27 cellular contexts compared by ENCODE assay signal in genomic region chr6:13725052-13725451, GRCh38. TPM values are rescaled to one million over a fixed set of nuclear protein-coding genes. Genes with fewer than 3 reads are reported as not detected.
A peak's percentile ranks its signal among the peaks of the same experiment; 100 is the strongest.
DNase-seq lines count a peak whose midpoint lies in the region; ATAC-seq, FAIRE-seq and TF ChIP-seq lines count a peak whose summit lies in the region.
"Had no signal": no experiment of that assay in that cellular context is flagged by ENCODE, and none has a peak within 500 bp of the region (broad histone marks: within the 10 kb centered on the region; RNA-seq: fewer than 3 reads in every experiment).

No MANE protein-coding gene starts in this region.

- no peaks in the 10 kb centered on the region for H3K27me3 ChIP-seq in esophagus (ENCODE audit: control insufficient read depth in 1 of 2, insufficient read depth in 2 of 2, low read length in 2 of 2)
- no peaks in the 10 kb centered on the region for H3K27me3 ChIP-seq in suprapubic skin
- no peaks in the 10 kb centered on the region for H3K27me3 ChIP-seq in heart left ventricle
- H3K27me3 ChIP-seq: dorsolateral prefrontal cortex, MG63 had no signal

- no peaks in the 10 kb centered on the region for H3K9me3 ChIP-seq in esophagus (ENCODE audit: control insufficient read depth in 2 of 2, insufficient read depth in 1 of 2, low read depth in 1 of 2, low read length in 1 of 2)
- H3K9me3 ChIP-seq in suprapubic skin, result no peaks in the 10 kb centered on the region
- H3K9me3 ChIP-seq in heart left ventricle, result no peaks in the 10 kb centered on the region
- H3K9me3 ChIP-seq: MG63, thoracic aorta had no signal

- CTCF ChIA-PET in activated CD4-positive, alpha-beta memory T cell treated with anti-CD3 and anti-CD28 coated beads for 36 hours (lab: Charles Lee), result no interaction called here
- CTCF ChIA-PET in activated CD4-positive, alpha-beta memory T cell treated with anti-CD3 and anti-CD28 coated beads, Interleukin-2, amount 10 ng/mL, durations not matched to agents 7 days and 5 days (lab: Charles Lee), result interaction anchor here (1.1 kb wide), 1 partner anchor 110 kb away, joined by 4 read pairs; the partner anchor contains the start of gene NOL7
- CTCF ChIA-PET in T-cell (lab: Charles Lee), result interaction anchor here in 1 of 2 donors (0.6 kb wide), 1 partner anchor 69 kb away, joined by 3 read pairs; no protein-coding TSS in a partner anchor

- whole genome bisulfite sequencing in esophagus, 2 donors, result 96 to 99% methylated on average over 3 of the region's 3 CpGs
- WGBS in suprapubic skin, result 99% methylated on average over 3 of the region's 3 CpGs
- 95 to 98% (median 98%) methylated on average over 3 of the region's 3 CpGs for WGBS in heart left ventricle, 4 donors

- intact Hi-C loops in activated CD4-positive, alpha-beta memory T cell treated with anti-CD3 and anti-CD28 coated beads for 36 hours (cut with micrococcal nuclease), result loop anchor here (1.0 to 2.0 kb wide), 3 partner anchors 10 to 38 kb away; no protein-coding TSS in a partner anchor
- intact Hi-C loops in heart left ventricle (cut with DNase I), result no loop called here

- ATAC-seq in T-cell (replicated peaks in 1 of 4) (peak in 1 of 4 experiments; percentile 17), heart left ventricle (no peak)

- H3K36me3 ChIP-seq in esophagus (ENCODE audit: control insufficient read depth in 2 of 2, insufficient read depth in 2 of 2, low read length in 1 of 2), result no peaks in the 10 kb centered on the region
- H3K36me3 ChIP-seq in suprapubic skin, result no peaks in the 10 kb centered on the region
- no peaks in the 10 kb centered on the region for H3K36me3 ChIP-seq in heart left ventricle
- H3K36me3 ChIP-seq: MG63, thoracic aorta had no signal

- no peak for TF ChIP-seq CTCF in suprapubic skin (IDR thresholded peaks at IDR 0.05)
- no peak for TF ChIP-seq CTCF in heart left ventricle (IDR thresholded peaks at IDR 0.05)

- TF ChIP-seq POLR2A in suprapubic skin (IDR thresholded peaks at IDR 0.05) (no peak), heart left ventricle (IDR thresholded peaks at IDR 0.05) (no peak)

- H3K27me3 Mint-ChIP-seq in activated CD4-positive, alpha-beta memory T cell treated with anti-CD3 and anti-CD28 coated beads for 36 hours, result no peaks in the 10 kb centered on the region
- no peaks in the 10 kb centered on the region for H3K27me3 Mint-ChIP-seq in activated CD4-positive, alpha-beta memory T cell treated with anti-CD3 and anti-CD28 coated beads, Interleukin-2, amount 10 ng/mL, durations not matched to agents 7 days and 5 days
- no peaks in the 10 kb centered on the region for H3K27me3 Mint-ChIP-seq in T-cell
- H3K27me3 Mint-ChIP-seq: activated CD4-positive, alpha-beta T cell treated with anti-CD3 and anti-CD28 coated beads, Interleukin-2, amount 10 ng/mL, durations not matched to agents 7 days and 5 days; progenitor cell of endocrine pancreas had no signal

- H3K9me3 Mint-ChIP-seq in activated CD4-positive, alpha-beta memory T cell treated with anti-CD3 and anti-CD28 coated beads for 36 hours, result no peaks in the 10 kb centered on the region
- H3K9me3 Mint-ChIP-seq in activated CD4-positive, alpha-beta memory T cell treated with anti-CD3 and anti-CD28 coated beads, Interleukin-2, amount 10 ng/mL, durations not matched to agents 7 days and 5 days, result no peaks in the 10 kb centered on the region
- H3K9me3 Mint-ChIP-seq in T-cell, result no peaks in the 10 kb centered on the region
- H3K9me3 Mint-ChIP-seq: activated CD4-positive, alpha-beta T cell treated with anti-CD3 and anti-CD28 coated beads, Interleukin-2, amount 10 ng/mL, durations not matched to agents 7 days and 5 days; IgD-negative memory B cell; T-helper 1 cell treated with Interleukin-12 subunit alpha and Interleukin-12 subunit beta and Interleukin-4 antibody, amounts not matched to agents 30 μg/mL and 1 μg/mL, for 36 hours had no signal

- no peak for DNase-seq in activated CD4-positive, alpha-beta memory T cell treated with anti-CD3 and anti-CD28 coated beads for 36 hours
- DNase-seq in activated CD4-positive, alpha-beta memory T cell treated with anti-CD3 and anti-CD28 coated beads, Interleukin-2, amount 10 ng/mL, durations not matched to agents 7 days and 5 days, result no peak
- DNase-seq in T-cell (no peak), suprapubic skin (ENCODE audit: low spot score in 2 of 2) (no peak), HTR-8/SVneo (ENCODE audit: insufficient read length, low spot score) (no peak), heart left ventricle (no peak)
- DNase-seq in activated CD8-positive, alpha-beta memory T cell treated with anti-CD3 and anti-CD28 coated beads for 24 hours, result no peak
- DNase-seq: 8988T; activated naive CD4-positive, alpha-beta T cell; AML-193; anterior cingulate cortex; COR-L47; DND-41; dorsolateral prefrontal cortex; foreskin melanocyte; NCI-H1417 had no signal

- H3K4me3 Mint-ChIP-seq in activated CD4-positive, alpha-beta memory T cell treated with anti-CD3 and anti-CD28 coated beads for 36 hours, result no peak overlapping the region
- no peak overlapping the region for H3K4me3 Mint-ChIP-seq in activated CD4-positive, alpha-beta memory T cell treated with anti-CD3 and anti-CD28 coated beads, Interleukin-2, amount 10 ng/mL, durations not matched to agents 7 days and 5 days
- H3K4me3 Mint-ChIP-seq in T-cell, result no peak overlapping the region
- H3K4me3 Mint-ChIP-seq: activated CD4-positive, alpha-beta T cell treated with anti-CD3 and anti-CD28 coated beads, Interleukin-2, amount 10 ng/mL, durations not matched to agents 7 days and 5 days; IgD-negative memory B cell; T-helper 1 cell treated with Interleukin-12 subunit alpha and Interleukin-12 subunit beta and Interleukin-4 antibody, amounts not matched to agents 30 μg/mL and 1 μg/mL, for 36 hours had no signal

- H3K36me3 Mint-ChIP-seq in activated CD4-positive, alpha-beta memory T cell treated with anti-CD3 and anti-CD28 coated beads for 36 hours, result no peaks in the 10 kb centered on the region
- no peaks in the 10 kb centered on the region for H3K36me3 Mint-ChIP-seq in activated CD4-positive, alpha-beta memory T cell treated with anti-CD3 and anti-CD28 coated beads, Interleukin-2, amount 10 ng/mL, durations not matched to agents 7 days and 5 days (ENCODE audit: low read depth)
- no peaks in the 10 kb centered on the region for H3K36me3 Mint-ChIP-seq in T-cell
- H3K36me3 Mint-ChIP-seq: IgD-negative memory B cell had no signal

- H3K27ac ChIP-seq in esophagus (ENCODE audit: low read depth in 2 of 2, low read length in 1 of 2) (peak overlapping the region; percentile 90 to 91), suprapubic skin (peak overlapping the region; percentile 75), heart left ventricle (no peak overlapping the region)
- H3K27ac ChIP-seq: dorsolateral prefrontal cortex, thoracic aorta had no signal

- H3K4me3 ChIP-seq in esophagus (ENCODE audit: low read depth in 1 of 2, low read length in 2 of 2), result no peak overlapping the region
- no peak overlapping the region for H3K4me3 ChIP-seq in suprapubic skin
- no peak overlapping the region for H3K4me3 ChIP-seq in heart left ventricle
- H3K4me3 ChIP-seq: dorsolateral prefrontal cortex, MG63, thoracic aorta had no signal

- no peak for TF ChIP-seq EP300 in suprapubic skin (IDR thresholded peaks at IDR 0.05)

- no peak for FAIRE-seq in HTR-8/SVneo (lab: Jason Lieb, UNC)
- FAIRE-seq: GM12891, GM19239, islet of Langerhans, RCC 7860 had no signal

- H3K4me1 ChIP-seq in esophagus (ENCODE audit: control insufficient read depth in 2 of 2, insufficient read depth in 2 of 2, low read length in 1 of 2) (peaks cover 0 to 10% of the 10 kb centered on the region in 2 donors), suprapubic skin (peaks cover 19% of the 10 kb centered on the region), heart left ventricle (no peaks in the 10 kb centered on the region)

- H3K27ac Mint-ChIP-seq in activated CD4-positive, alpha-beta memory T cell treated with anti-CD3 and anti-CD28 coated beads for 36 hours, result peak overlapping the region; percentile 38
- H3K27ac Mint-ChIP-seq in activated CD4-positive, alpha-beta memory T cell treated with anti-CD3 and anti-CD28 coated beads, Interleukin-2, amount 10 ng/mL, durations not matched to agents 7 days and 5 days, result no peak overlapping the region
- H3K27ac Mint-ChIP-seq in T-cell, result peak overlapping the region; percentile 92 to 97
- H3K27ac Mint-ChIP-seq: T-helper 1 cell treated with Interleukin-12 subunit alpha and Interleukin-12 subunit beta and Interleukin-4 antibody, amounts not matched to agents 30 μg/mL and 1 μg/mL, for 36 hours had no signal

- peaks cover 31% of the 10 kb centered on the region for H3K4me1 Mint-ChIP-seq in activated CD4-positive, alpha-beta memory T cell treated with anti-CD3 and anti-CD28 coated beads for 36 hours (ENCODE audit: low read depth)
- peaks cover 27% of the 10 kb centered on the region for H3K4me1 Mint-ChIP-seq in activated CD4-positive, alpha-beta memory T cell treated with anti-CD3 and anti-CD28 coated beads, Interleukin-2, amount 10 ng/mL, durations not matched to agents 7 days and 5 days
- H3K4me1 Mint-ChIP-seq in T-cell, result peaks cover 25 to 41% (median 37%) of the 10 kb centered on the region in 3 donors

- POLR2A ChIA-PET in activated CD4-positive, alpha-beta memory T cell treated with anti-CD3 and anti-CD28 coated beads for 36 hours (lab: Charles Lee), result no interaction called here
- POLR2A ChIA-PET in activated CD4-positive, alpha-beta memory T cell treated with anti-CD3 and anti-CD28 coated beads, Interleukin-2, amount 10 ng/mL, durations not matched to agents 7 days and 5 days (lab: Charles Lee), result interaction anchor here (1.4 to 1.6 kb wide), 2 partner anchors 12 to 15 kb away, joined by 4 read pairs; no protein-coding TSS in a partner anchor
- POLR2A ChIA-PET in T-cell (lab: Charles Lee), result interaction anchor here in 1 of 2 donors (0.6 kb wide), 1 partner anchor 12 kb away, joined by 3 read pairs; no protein-coding TSS in a partner anchor

RNA-seq across cellular contexts. Expression of gene RANBP9, which starts 13.4 kb away (rescaled TPM):
- total RNA-seq in activated CD4-positive, alpha-beta memory T cell treated with anti-CD3 and anti-CD28 coated beads for 36 hours, result 10 to 100 TPM; 63.7 to 66.2 TPM
- total RNA-seq in activated CD4-positive, alpha-beta memory T cell treated with anti-CD3 and anti-CD28 coated beads, Interleukin-2, amount 10 ng/mL, durations not matched to agents 7 days and 5 days, result 10 to 100 TPM; 66.8 to 69.1 TPM
- total RNA-seq in T-cell (10 to 100 TPM; 44.9 to 59.4 (median 46.8) TPM), suprapubic skin (10 to 100 TPM; 35.8 to 64.7 (median 50.4) TPM), heart left ventricle (10 to 100 TPM; 25.8 to 43.7 (median 35.0) TPM)
- polyA plus RNA-seq in esophagus (100 to 1,000 TPM in 1 of 2 donors, 10 to 100 TPM in 1; 60.8 to 123 TPM), heart left ventricle (10 to 100 TPM in 1 of 2 donors, 1 to 10 TPM in 1; 9.3 to 25.8 TPM)

Comparison
In these comparisons a context has a peak if more than half of its experiments do, and no peak if none do; other contexts are left out.
1. H3K27ac ChIP-seq: peak in esophagus (2 of 2) and suprapubic skin (single experiment); none in heart left ventricle (0 of 12).